Comparison of ENCODE assay signal across 35 cellular contexts in the genomic region with DNA sequence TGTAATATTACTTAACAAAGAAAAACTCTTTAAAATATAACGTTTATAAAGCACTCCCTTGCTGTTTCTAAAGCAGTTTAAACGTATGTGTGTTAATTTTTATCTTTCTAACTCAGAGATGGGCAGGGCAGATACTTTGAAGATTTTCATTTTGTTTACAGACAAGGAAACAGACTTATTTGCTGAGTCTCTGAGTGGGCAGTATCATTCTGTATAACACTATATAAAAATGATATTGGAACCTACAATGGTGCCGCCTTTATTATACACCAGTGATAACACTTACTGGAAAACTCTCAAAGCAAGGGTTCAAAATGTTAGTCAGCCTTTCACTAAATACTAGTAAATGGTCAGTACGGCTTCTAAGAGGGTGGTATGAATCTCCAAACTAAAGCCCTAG.
"Had no signal": no experiment of that assay in that cellular context is flagged by ENCODE, and none has a peak within 500 bp of the region (broad histone marks: within the 10 kb centered on the region; RNA-seq: fewer than 3 reads in every experiment).

No MANE protein-coding gene starts in this region.

- H3K36me3 ChIP-seq: adrenal gland, ascending aorta, cardiac muscle cell had no signal

- H3K4me1 ChIP-seq: ascending aorta had no signal

- H3K27ac ChIP-seq: adrenal gland, ascending aorta, cardiac muscle cell, VCaP had no signal

- DNase-seq: activated B cell treated with CpG ODN at 0.5 μM for 24 hours; activated CD4-positive, alpha-beta memory T cell treated with anti-CD3 and anti-CD28 coated beads for 36 hours; activated CD4-positive, alpha-beta T cell treated with anti-CD3 and anti-CD28 coated beads for 4 hours; activated CD4-positive, alpha-beta T cell treated with anti-CD3 and anti-CD28 coated beads, Interleukin-2, amount 10 ng/mL, durations not matched to agents 24 days and 14 days; activated CD4-positive, alpha-beta T cell treated with anti-CD3 and anti-CD28 coated beads, Interleukin-2, amount 50 U/mL, for 1 hour; activated CD4-positive, alpha-beta T cell treated with anti-CD3 and anti-CD28 coated beads, Interleukin-2, amount 50 U/mL, for 4 hours; activated CD4-positive, CD25-positive, alpha-beta regulatory T cell treated with anti-CD3 and anti-CD28 coated beads, Interleukin-2, amount 50 U/mL, for 72 hours; activated CD8-positive, alpha-beta memory T cell treated with anti-CD3 and anti-CD28 coated beads, Interleukin-2, amount 50 U/mL, for 4 hours; activated CD8-positive, alpha-beta T cell treated with anti-CD3 and anti-CD28 coated beads for 36 hours; activated effector memory CD4-positive, alpha-beta T cell treated with anti-CD3 and anti-CD28 coated beads, Interleukin-2, amount 50 U/mL, for 16 hours; activated gamma-delta T cell treated with Interleukin-2 at 50 U/mL for 16 hours; activated naive CD4-positive, alpha-beta T cell; activated naive CD4-positive, alpha-beta T cell treated with anti-CD3 and anti-CD28 coated beads for 36 hours; activated naive CD4-positive, alpha-beta T cell treated with anti-CD3 and anti-CD28 coated beads, Interleukin-2, amount 50 U/mL, for 16 hours; activated naive CD8-positive, alpha-beta T cell treated with anti-CD3 and anti-CD28 coated beads for 36 hours; activated T-cell treated with anti-CD3 and anti-CD28 coated beads for 4 hours; activated T-cell treated with anti-CD3 and anti-CD28 coated beads, Interleukin-2, amount 50 U/mL, for 1 hour; activated T-cell treated with anti-CD3 and anti-CD28 coated beads, Interleukin-2, amount 50 U/mL, for 4 hours; activated T-cell treated with anti-CD3 and anti-CD28 coated beads, Interleukin-2, amount 50 U/mL, for 72 hours; adrenal gland; amniotic stem cell; caudate nucleus; cerebellar nuclear complex; T-cell; T-helper 2 cell; T-helper 9 cell had no signal

- H3K36me3 Mint-ChIP-seq: brain had no signal

- H3K9me3 ChIP-seq: adrenal gland, ascending aorta had no signal

- H3K27ac Mint-ChIP-seq: activated B cell treated with CpG ODN at 0.5 μM for 24 hours; activated CD4-positive, alpha-beta memory T cell treated with anti-CD3 and anti-CD28 coated beads for 36 hours; activated CD4-positive, alpha-beta T cell treated with anti-CD3 and anti-CD28 coated beads, Interleukin-2, amount 10 ng/mL, durations not matched to agents 24 days and 14 days; activated CD8-positive, alpha-beta T cell treated with anti-CD3 and anti-CD28 coated beads for 36 hours; activated naive CD4-positive, alpha-beta T cell treated with anti-CD3 and anti-CD28 coated beads for 36 hours; activated naive CD4-positive, alpha-beta T cell treated with anti-CD3 and anti-CD28 coated beads, Interleukin-2, amount 50 U/mL, for 72 hours; activated naive CD8-positive, alpha-beta T cell treated with anti-CD3 and anti-CD28 coated beads for 36 hours; activated T-cell treated with anti-CD3 and anti-CD28 coated beads, Interleukin-2, amount 50 U/mL, for 72 hours; activated T-helper 1 cell treated with anti-CD3 and anti-CD28 coated beads, Interleukin-12 subunit alpha, Interleukin-12 subunit beta, Interleukin-2, Interleukin-4 antibody, amounts not matched to agents 30 ng/mL and 10 ng/mL and 1 ng/mL, durations not matched to agents 14 hours and 24 hours and 36 hours; activated T-helper 17 cell treated with anti-CD3 and anti-CD28 coated beads, Interleukin-2, amount 50 U/mL, for 72 hours; brain; T-cell; T-helper 2 cell treated with Interferon-gamma antibody and Interleukin-4, amounts not matched to agents 5 μg/mL and 100 μg/mL, for 36 hours had no signal

- ATAC-seq: activated CD8-positive, alpha-beta T cell treated with anti-CD3 and anti-CD28 coated beads for 36 hours; activated naive CD4-positive, alpha-beta T cell treated with anti-CD3 and anti-CD28 coated beads, Interleukin-2, amount 50 U/mL, for 72 hours; activated T-cell treated with anti-CD3 and anti-CD28 coated beads, Interleukin-2, amount 50 U/mL, for 4 hours; activated T-cell treated with anti-CD3 and anti-CD28 coated beads, Interleukin-2, amount 50 U/mL, for 72 hours; activated T-helper 17 cell treated with anti-CD3 and anti-CD28 coated beads, Interleukin-2, amount 50 U/mL, for 72 hours; T-cell had no signal

- H3K4me3 Mint-ChIP-seq: activated B cell treated with CpG ODN at 0.5 μM for 24 hours; activated CD4-positive, alpha-beta memory T cell treated with anti-CD3 and anti-CD28 coated beads for 36 hours; activated CD4-positive, alpha-beta T cell treated with anti-CD3 and anti-CD28 coated beads, Interleukin-2, amount 10 ng/mL, durations not matched to agents 24 days and 14 days; activated CD8-positive, alpha-beta T cell treated with anti-CD3 and anti-CD28 coated beads for 36 hours; activated naive CD4-positive, alpha-beta T cell treated with anti-CD3 and anti-CD28 coated beads for 36 hours; activated naive CD8-positive, alpha-beta T cell treated with anti-CD3 and anti-CD28 coated beads for 36 hours; activated T-cell treated with anti-CD3 and anti-CD28 coated beads, Interleukin-2, amount 50 U/mL, for 4 hours; activated T-cell treated with anti-CD3 and anti-CD28 coated beads, Interleukin-2, amount 50 U/mL, for 72 hours; activated T-helper 1 cell treated with anti-CD3 and anti-CD28 coated beads, Interleukin-12 subunit alpha, Interleukin-12 subunit beta, Interleukin-2, Interleukin-4 antibody, amounts not matched to agents 30 ng/mL and 10 ng/mL and 1 ng/mL, durations not matched to agents 14 hours and 24 hours and 36 hours; activated T-helper 17 cell treated with anti-CD3 and anti-CD28 coated beads, Interleukin-2, amount 50 U/mL, for 72 hours; brain; central memory CD8-positive, alpha-beta T cell; T-cell; T-helper 2 cell treated with Interferon-gamma antibody and Interleukin-4, amounts not matched to agents 5 μg/mL and 100 μg/mL, for 36 hours had no signal

- H3K4me3 ChIP-seq: adrenal gland, ascending aorta, cardiac muscle cell had no signal

- H3K4me1 Mint-ChIP-seq: activated B cell treated with CpG ODN at 0.5 μM for 24 hours; activated CD4-positive, alpha-beta T cell treated with anti-CD3 and anti-CD28 coated beads, Interleukin-2, amount 10 ng/mL, durations not matched to agents 24 days and 14 days; brain had no signal

- H3K27me3 ChIP-seq: adrenal gland, ascending aorta, cardiac muscle cell had no signal

- H3K9me3 Mint-ChIP-seq: activated B cell treated with CpG ODN at 0.5 μM for 24 hours; activated CD4-positive, alpha-beta memory T cell treated with anti-CD3 and anti-CD28 coated beads for 36 hours; activated CD4-positive, alpha-beta T cell treated with anti-CD3 and anti-CD28 coated beads, Interleukin-2, amount 10 ng/mL, durations not matched to agents 24 days and 14 days; activated CD8-positive, alpha-beta T cell treated with anti-CD3 and anti-CD28 coated beads for 36 hours; activated naive CD4-positive, alpha-beta T cell treated with anti-CD3 and anti-CD28 coated beads for 36 hours; activated T-cell treated with anti-CD3 and anti-CD28 coated beads, Interleukin-2, amount 50 U/mL, for 4 hours; activated T-cell treated with anti-CD3 and anti-CD28 coated beads, Interleukin-2, amount 50 U/mL, for 72 hours; activated T-helper 1 cell treated with anti-CD3 and anti-CD28 coated beads, Interleukin-12 subunit alpha, Interleukin-12 subunit beta, Interleukin-2, Interleukin-4 antibody, amounts not matched to agents 30 ng/mL and 10 ng/mL and 1 ng/mL, durations not matched to agents 14 hours and 24 hours and 36 hours; activated T-helper 17 cell treated with anti-CD3 and anti-CD28 coated beads, Interleukin-2, amount 50 U/mL, for 72 hours; central memory CD8-positive, alpha-beta T cell; T-cell; T-helper 2 cell treated with Interferon-gamma antibody and Interleukin-4, amounts not matched to agents 5 μg/mL and 100 μg/mL, for 36 hours had no signal

- H3K27me3 Mint-ChIP-seq: activated B cell treated with CpG ODN at 0.5 μM for 24 hours; activated CD4-positive, alpha-beta memory T cell treated with anti-CD3 and anti-CD28 coated beads for 36 hours; activated CD4-positive, alpha-beta T cell treated with anti-CD3 and anti-CD28 coated beads, Interleukin-2, amount 10 ng/mL, durations not matched to agents 24 days and 14 days; activated CD8-positive, alpha-beta T cell treated with anti-CD3 and anti-CD28 coated beads for 36 hours; activated naive CD8-positive, alpha-beta T cell treated with anti-CD3 and anti-CD28 coated beads for 36 hours; activated T-helper 17 cell treated with anti-CD3 and anti-CD28 coated beads, Interleukin-2, amount 50 U/mL, for 72 hours; central memory CD8-positive, alpha-beta T cell; T-cell had no signal
